9 cellular contexts compared by ENCODE assay signal in the genomic region with DNA sequence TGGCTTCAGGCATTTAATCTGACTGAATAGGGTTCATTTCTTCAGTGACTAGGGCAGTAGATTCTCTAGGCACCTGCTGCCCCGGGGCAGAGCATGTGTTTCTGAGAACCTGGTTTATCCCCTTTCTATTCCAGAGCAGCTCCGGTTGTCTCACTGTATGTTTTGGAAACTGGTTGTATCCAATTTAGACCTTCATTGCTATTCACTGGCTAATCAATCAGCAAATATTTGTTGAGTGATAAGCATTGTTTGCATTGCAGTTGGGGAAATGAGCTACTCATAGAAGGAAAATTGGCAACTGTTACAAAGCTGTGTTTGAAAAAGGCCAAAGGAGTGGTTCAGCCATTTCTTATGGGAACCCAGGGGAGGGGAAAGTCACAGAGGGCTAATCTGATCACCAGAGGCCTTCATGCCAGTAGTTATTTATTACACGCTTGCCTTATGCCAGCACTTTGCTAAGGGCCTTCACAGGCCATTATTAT. TPM values are rescaled to one million over a fixed set of nuclear protein-coding genes. Genes with fewer than 3 reads are reported as not detected.
DNase-seq lines count a peak whose midpoint lies in the region; ATAC-seq and TF ChIP-seq lines count a peak whose summit lies in the region.
"Had no signal": no experiment of that assay in that cellular context is flagged by ENCODE, and none has a peak within 500 bp of the region (broad histone marks: within the 10 kb centered on the region; RNA-seq: fewer than 3 reads in every experiment).

No MANE protein-coding gene starts in this region.

- no peak overlapping the region for H3K4me2 ChIP-seq in GM23338

- H3K27ac ChIP-seq in GM23338 (ENCODE audit: low read depth): no peak overlapping the region
- H3K27ac ChIP-seq in epithelial cell of prostate: peak overlapping the region; percentile 76
- H3K27ac ChIP-seq: SJCRH30 had no signal

- H3K9me3 Mint-ChIP-seq in GM23338: no peaks in the 10 kb centered on the region
- H3K9me3 Mint-ChIP-seq in progenitor cell of endocrine pancreas (ENCODE audit: low read depth): no peaks in the 10 kb centered on the region
- no peaks in the 10 kb centered on the region for H3K9me3 Mint-ChIP-seq in chondrocyte (ENCODE audit: low read depth)

- H3K36me3 ChIP-seq in GM23338 (ENCODE audit: insufficient read depth): no peaks in the 10 kb centered on the region
- no peaks in the 10 kb centered on the region for H3K36me3 ChIP-seq in HAP-1 (replicated peaks)
- H3K36me3 ChIP-seq: SJCRH30 had no signal

- in situ Hi-C loops in HAP-1 (cut with MboI; ENCODE audit: low sequenced_read_pairs): no loop called here

- H3K79me2 ChIP-seq in GM23338 (replicated peaks; ENCODE audit: insufficient read depth): peaks cover 55% of the 10 kb centered on the region

- H3F3A ChIP-seq in GM23338 (replicated peaks; ENCODE audit: low read depth): no peaks in the 10 kb centered on the region; the same call in 1 of the 2 replicates

- H3K27ac Mint-ChIP-seq in GM23338: no peak overlapping the region
- peak overlapping the region; percentile 96 for H3K27ac Mint-ChIP-seq in progenitor cell of endocrine pancreas
- H3K27ac Mint-ChIP-seq in chondrocyte (ENCODE audit: unreplicated experiment): no peak overlapping the region

- no peak overlapping the region for H3K4me3 ChIP-seq in GM23338
- H3K4me3 ChIP-seq in HAP-1: no peak overlapping the region
- H3K4me3 ChIP-seq: SJCRH30 had no signal

- peaks cover 18% of the 10 kb centered on the region for H3K27me3 Mint-ChIP-seq in GM23338 (ENCODE audit: insufficient read depth, low read depth, poor library complexity)
- H3K27me3 Mint-ChIP-seq in progenitor cell of endocrine pancreas: peaks cover 21% of the 10 kb centered on the region
- H3K27me3 Mint-ChIP-seq in chondrocyte (ENCODE audit: low read depth): no peaks in the 10 kb centered on the region

- peaks cover 35% of the 10 kb centered on the region for H3K4me1 Mint-ChIP-seq in GM23338
- H3K4me1 Mint-ChIP-seq in progenitor cell of endocrine pancreas (ENCODE audit: low read depth): peaks cover 62% of the 10 kb centered on the region
- H3K4me1 Mint-ChIP-seq in chondrocyte (ENCODE audit: low read depth): peaks cover 40% of the 10 kb centered on the region

- H2AFZ ChIP-seq in GM23338: no peak overlapping the region

- H3K4me1 ChIP-seq in GM23338 (ENCODE audit: insufficient read depth): peaks cover 36% of the 10 kb centered on the region
- peaks cover 9% of the 10 kb centered on the region for H3K4me1 ChIP-seq in HAP-1
- H3K4me1 ChIP-seq: SJCRH30 had no signal

- TF ChIP-seq CTCF in GM23338 (conservative IDR thresholded peaks at IDR 0.05; ENCODE audit: low read depth in 2 of 2) (no peak), progenitor cell of endocrine pancreas (IDR thresholded peaks at IDR 0.05; ENCODE audit: unreplicated experiment) (no peak), chondrocyte (IDR thresholded peaks at IDR 0.05) (no peak)

- ATAC-seq in GM23338: no peak

- H3K9me2 ChIP-seq in GM23338 (ENCODE audit: insufficient read depth): no peaks in the 10 kb centered on the region; the same call in 1 of the 2 replicates

- peak; percentile 31 for DNase-seq in GM23338 (ENCODE audit: low spot score)
- DNase-seq in NCI-H2196 treated with DMSO at 0.1 percent for 48 hours (lab: John Stamatoyannopoulos, UW; ENCODE audit: unreplicated experiment): peak; percentile 54
- DNase-seq in epithelial cell of prostate (ENCODE audit: low read depth, low spot score): no peak
- DNase-seq in progenitor cell of endocrine pancreas (ENCODE audit: low spot score, unreplicated experiment): no peak
- DNase-seq in HAP-1 (ENCODE audit: low spot score in 2 of 2): no peak
- no peak for DNase-seq in GOT3 (lab: John Stamatoyannopoulos, UW)
- no peak for DNase-seq in chondrocyte (ENCODE audit: low spot score)
- DNase-seq: anterior cingulate cortex, SJCRH30 had no signal

- peaks cover 50% of the 10 kb centered on the region for H4K20me1 ChIP-seq in GM23338 (replicated peaks; ENCODE audit: insufficient read depth)

- no peaks in the 10 kb centered on the region for H3K9me3 ChIP-seq in HAP-1
- H3K9me3 ChIP-seq: SJCRH30 had no signal

- H3K36me3 Mint-ChIP-seq in GM23338 (ENCODE audit: low read depth) (no peaks in the 10 kb centered on the region; the same call in 2 of the 3 replicates), progenitor cell of endocrine pancreas (ENCODE audit: insufficient read depth) (peaks cover 4% of the 10 kb centered on the region), chondrocyte (ENCODE audit: low read depth) (peaks cover 1% of the 10 kb centered on the region)

- H3K4me3 Mint-ChIP-seq in GM23338 (no peak overlapping the region), progenitor cell of endocrine pancreas (ENCODE audit: low read depth) (peak overlapping the region; percentile 92), chondrocyte (ENCODE audit: unreplicated experiment) (no peak overlapping the region)

- H3K27me3 ChIP-seq in GM23338 (ENCODE audit: insufficient read depth): peaks cover 30% of the 10 kb centered on the region
- H3K27me3 ChIP-seq in HAP-1 (ENCODE audit: low read depth): no peaks in the 10 kb centered on the region
- H3K27me3 ChIP-seq: SJCRH30 had no signal

TF ChIP-seq in GM23338, 12 proteins besides CTCF, POLR2A, EP300 and RAD21 (continues in another document):
- TF ChIP-seq, protein P1, sequence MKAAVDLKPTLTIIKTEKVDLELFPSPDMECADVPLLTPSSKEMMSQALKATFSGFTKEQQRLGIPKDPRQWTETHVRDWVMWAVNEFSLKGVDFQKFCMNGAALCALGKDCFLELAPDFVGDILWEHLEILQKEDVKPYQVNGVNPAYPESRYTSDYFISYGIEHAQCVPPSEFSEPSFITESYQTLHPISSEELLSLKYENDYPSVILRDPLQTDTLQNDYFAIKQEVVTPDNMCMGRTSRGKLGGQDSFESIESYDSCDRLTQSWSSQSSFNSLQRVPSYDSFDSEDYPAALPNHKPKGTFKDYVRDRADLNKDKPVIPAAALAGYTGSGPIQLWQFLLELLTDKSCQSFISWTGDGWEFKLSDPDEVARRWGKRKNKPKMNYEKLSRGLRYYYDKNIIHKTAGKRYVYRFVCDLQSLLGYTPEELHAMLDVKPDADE (IDR thresholded peaks at IDR 0.05): no peak
- no peak for TF ChIP-seq REST (IDR thresholded peaks at IDR 0.05; ENCODE audit: unreplicated experiment)
- TF ChIP-seq JUNB (IDR thresholded peaks at IDR 0.05; ENCODE audit: unreplicated experiment): no peak
- TF ChIP-seq NANOG (IDR thresholded peaks at IDR 0.05; ENCODE audit: borderline replicate concordance): no peak
- TF ChIP-seq ZNF114 (CRISPR knock-in tag; IDR thresholded peaks at IDR 0.05): no peak
- TF ChIP-seq EZH2 (IDR thresholded peaks at IDR 0.05; ENCODE audit: low read depth, unreplicated experiment): no peak
- no peak for TF ChIP-seq EZH2phosphoT487 (IDR thresholded peaks at IDR 0.05; ENCODE audit: unreplicated experiment)
- TF ChIP-seq POLR2AphosphoS5 (IDR thresholded peaks at IDR 0.05; ENCODE audit: low read depth): no peak
- TF ChIP-seq ZNF331 (CRISPR knock-in tag; IDR thresholded peaks at IDR 0.05; ENCODE audit: low read depth): no peak
- no peak for TF ChIP-seq STAT1 (IDR thresholded peaks at IDR 0.05; ENCODE audit: unreplicated experiment)
- no peak for TF ChIP-seq CREB1 (CRISPR knock-in tag; IDR thresholded peaks at IDR 0.05; ENCODE audit: low read depth)

RNA-seq across cellular contexts. Expression of gene QSOX1, which starts 2.9 kb away (rescaled TPM):
- 107 and 119 TPM in 2 replicates for total RNA-seq in GM23338 (2014; rRNA removed; shearing (Covaris generic))
- 47.8 and 64.8 TPM in 2 replicates for polyA plus RNA-seq in GM23338 (2016; fragmentation: Nextera tagmentation; extraction: Ambion mirVana)
- 215 and 221 TPM in 2 replicates for total RNA-seq in progenitor cell of endocrine pancreas
- 152 to 232 TPM (median 222 TPM) in 3 replicates for total RNA-seq in chondrocyte

Comparison
In these comparisons a context has a peak if more than half of its experiments do, and no peak if none do; other contexts are left out.
1. DNase-seq: peak in GM23338 (single experiment) and NCI-H2196 treated with DMSO at 0.1 percent for 48 hours (single experiment); none in epithelial cell of prostate (single experiment), progenitor cell of endocrine pancreas (single experiment), HAP-1 (0 of 2), GOT3 (single experiment) and chondrocyte (single experiment).